11 cellular contexts compared by ENCODE assay signal in genomic region chr5:72246954-72247442, GRCh38.
DNase-seq lines count a peak whose midpoint lies in the region; ATAC-seq and TF ChIP-seq lines count a peak whose summit lies in the region.
"Had no signal": no experiment of that assay in that cellular context is flagged by ENCODE, and none has a peak within 500 bp of the region (broad histone marks: within the 10 kb centered on the region; RNA-seq: fewer than 3 reads in every experiment).

No MANE protein-coding gene starts in this region.

- intact Hi-C loops in IMR-90 (cut with micrococcal nuclease): loop anchor here (5.0 kb wide), 3 partner anchors 60 to 110 kb away; no protein-coding TSS in a partner anchor

- CTCF ChIA-PET in IMR-90 (lab: Yijun Ruan, JAX): interaction anchor here (0.8 kb wide), 1 partner anchor 95 kb away, joined by 3 read pairs; no protein-coding TSS in a partner anchor

- in situ Hi-C loops in IMR-90 (cut with MboI; ENCODE audit: low sequenced_read_pairs): no loop called here

- peak overlapping the region; percentile 79 for H3K4ac ChIP-seq in IMR-90 (ENCODE audit: low read depth, low read length)

- H3K56ac ChIP-seq in IMR-90 (ENCODE audit: extremely low read depth, insufficient read depth, low read length): no peak overlapping the region

- no peak overlapping the region for H3K27ac ChIP-seq in IMR-90 (ENCODE audit: insufficient read depth, low read length)
- H3K27ac ChIP-seq in hepatocyte: peak overlapping the region; percentile 38
- peak overlapping the region; percentile 90 for H3K27ac ChIP-seq in smooth muscle cell (ENCODE audit: low read depth)

- peaks cover 10 to 49% of the 10 kb centered on the region in 2 experiments; a peak in 3 of 4 replicates for H3K79me1 ChIP-seq in IMR-90 (ENCODE audit: low read depth in 1 of 2, low read length in 2 of 2)

- H3K79me2 ChIP-seq in hepatocyte: no peaks in the 10 kb centered on the region
- peaks cover 16% of the 10 kb centered on the region for H3K79me2 ChIP-seq in smooth muscle cell (ENCODE audit: low read depth)

- no peak overlapping the region; the same call in 1 of the 2 replicates for H3K14ac ChIP-seq in IMR-90 (replicated peaks; ENCODE audit: low read depth, low read length)

- H3K9ac ChIP-seq in IMR-90 (ENCODE audit: low read depth, low read length): no peak overlapping the region
- H3K9ac ChIP-seq in smooth muscle cell (ENCODE audit: low read depth): peak overlapping the region; percentile 21

- no CpG with 5 or more reads among the region's 4 CpGs for WGBS in IMR-90 (ENCODE audit: extremely low coverage in 2 of 2, insufficient read length in 1 of 2), 2 experiments
- WGBS in hepatocyte (ENCODE audit: low lambda C conversion rate, missing lambda C conversion rate): 51% methylated on average over 4 of the region's 4 CpGs
- WGBS in smooth muscle cell (ENCODE audit: low lambda C conversion rate): 44% methylated on average over 4 of the region's 4 CpGs

- H3K4me1 ChIP-seq in IMR-90 (ENCODE audit: control insufficient read depth, insufficient read depth, low read length) (peaks cover 16% of the 10 kb centered on the region; the same call in 1 of the 2 replicates), hepatocyte (ENCODE audit: insufficient read depth) (peaks cover 24% of the 10 kb centered on the region), smooth muscle cell (ENCODE audit: low read depth) (peaks cover 74% of the 10 kb centered on the region)

- peaks cover 29% of the 10 kb centered on the region for H3F3A ChIP-seq in smooth muscle cell (ENCODE audit: low read depth)

- DNase-seq in IMR-90 (peak; percentile 69), amniotic epithelial cell (ENCODE audit: low read depth) (peak; percentile 16), hepatocyte (ENCODE audit: low spot score) (no peak), smooth muscle cell (lab: John Stamatoyannopoulos, UW; ENCODE audit: unreplicated experiment) (no peak), DMS79 treated with DMSO at 0.1 percent for 48 hours (lab: John Stamatoyannopoulos, UW) (no peak), COLO668 (lab: John Stamatoyannopoulos, UW; ENCODE audit: unreplicated experiment) (no peak)
- DNase-seq: effector memory CD4-positive, alpha-beta T cell; NCI-H226; T1000 had no signal

- no peak for TF ChIP-seq POLR2A in IMR-90 (IDR thresholded peaks at IDR 0.05; ENCODE audit: low read depth, low read length)

- ATAC-seq in IMR-90 (ENCODE audit: low read depth) (peak; percentile 49), HG02973 (IDR thresholded peaks at IDR 0.05; ENCODE audit: unreplicated experiment) (no peak), GM19328 (IDR thresholded peaks at IDR 0.05; ENCODE audit: unreplicated experiment) (no peak)

- H3K9me2 ChIP-seq in hepatocyte (replicated peaks; ENCODE audit: insufficient read depth): no peaks in the 10 kb centered on the region

- H3K23ac ChIP-seq in IMR-90 (ENCODE audit: low read depth, low read length): peak overlapping the region; percentile 64; the same call in 1 of the 2 replicates

- dilution Hi-C loops in IMR-90 (cut with HindIII; ENCODE audit: low sequenced_read_pairs, unreplicated experiment): no loop called here

- H3K9me1 ChIP-seq in IMR-90 (ENCODE audit: insufficient read depth, low read length): peaks cover 13% of the 10 kb centered on the region

- 0 out of 2 replicates have a peak, but pooled peaks cover 4% of the 10 kb centered on the region for H4K20me1 ChIP-seq in IMR-90 (ENCODE audit: insufficient read depth, low read length)
- H4K20me1 ChIP-seq in hepatocyte (ENCODE audit: insufficient read depth, poor library complexity, severe bottlenecking): no peaks in the 10 kb centered on the region
- H4K20me1 ChIP-seq in smooth muscle cell (ENCODE audit: low read depth): no peaks in the 10 kb centered on the region

- no peak overlapping the region for H2AK9ac ChIP-seq in IMR-90 (replicated peaks; ENCODE audit: low read depth, low read length, poor library complexity)

- H3K9me3 ChIP-seq in IMR-90 (ENCODE audit: control insufficient read depth, insufficient read depth, low read length): no peaks in the 10 kb centered on the region
- H3K9me3 ChIP-seq in hepatocyte (ENCODE audit: low read depth): no peaks in the 10 kb centered on the region
- no peaks in the 10 kb centered on the region for H3K9me3 ChIP-seq in smooth muscle cell (replicated peaks; ENCODE audit: low read depth)

- peak overlapping the region; percentile 54 for H2BK120ac ChIP-seq in IMR-90 (ENCODE audit: low read depth, low read length)

- peak overlapping the region; percentile 69; the same call in 1 of the 2 replicates for H3K18ac ChIP-seq in IMR-90 (ENCODE audit: low read depth, low read length)

- H2AK5ac ChIP-seq in IMR-90 (ENCODE audit: low read depth, low read length): peak overlapping the region; percentile 48; the same call in 1 of the 2 replicates

- peak overlapping the region; percentile 89 for H2BK5ac ChIP-seq in IMR-90 (ENCODE audit: low read depth, low read length, poor library complexity, severe bottlenecking)

- H3K27me3 ChIP-seq in IMR-90 (ENCODE audit: control insufficient read depth, insufficient read depth, low read length) (no peaks in the 10 kb centered on the region), hepatocyte (no peaks in the 10 kb centered on the region), smooth muscle cell (ENCODE audit: low read depth) (no peaks in the 10 kb centered on the region)

- POLR2A ChIA-PET in IMR-90 (lab: Charles Lee; ENCODE audit: unreplicated experiment): interaction anchor here (0.5 kb wide), 1 partner anchor 247 kb away, joined by 3 read pairs; no protein-coding TSS in a partner anchor

- peak overlapping the region; percentile 32; the same call in 1 of the 3 replicates for H2BK15ac ChIP-seq in IMR-90 (ENCODE audit: low read depth, low read length)

- H2AFZ ChIP-seq in IMR-90 (replicated peaks; ENCODE audit: low read length, poor library complexity): no peak overlapping the region
- no peak overlapping the region for H2AFZ ChIP-seq in hepatocyte
- H2AFZ ChIP-seq in smooth muscle cell (ENCODE audit: low read depth): no peak overlapping the region

- no peak overlapping the region; the same call in 1 of the 2 replicates for H4K5ac ChIP-seq in IMR-90 (ENCODE audit: low read depth, low read length)

- H3K4me3 ChIP-seq in IMR-90 (ENCODE audit: insufficient read depth, low read depth, low read length) (no peak overlapping the region), hepatocyte (no peak overlapping the region), smooth muscle cell (no peak overlapping the region)

- peak overlapping the region; percentile 89 for H3K4me2 ChIP-seq in IMR-90 (ENCODE audit: low read depth, low read length)
- H3K4me2 ChIP-seq in hepatocyte: peak overlapping the region; percentile 13
- peak overlapping the region; percentile 80 for H3K4me2 ChIP-seq in smooth muscle cell

- no peak for TF ChIP-seq CTCF in IMR-90 (conservative IDR thresholded peaks at IDR 0.05; ENCODE audit: low read depth, low read length)
- no peak for TF ChIP-seq CTCF in hepatocyte (IDR thresholded peaks at IDR 0.05; ENCODE audit: poor library complexity)
- no peak for TF ChIP-seq CTCF in smooth muscle cell (IDR thresholded peaks at IDR 0.05; ENCODE audit: borderline replicate concordance, insufficient read depth, poor library complexity, severe bottlenecking)

- peak overlapping the region; percentile 44; the same call in 1 of the 2 replicates for H4K91ac ChIP-seq in IMR-90 (ENCODE audit: insufficient read depth, low read depth, low read length)

- H4K8ac ChIP-seq in IMR-90 (ENCODE audit: low read depth in 2 of 2, low read length in 2 of 2): peak overlapping the region in 1 of 2 experiments; percentile 59; a peak in 2 of 4 replicates

- peak overlapping the region; percentile 81 for H2BK20ac ChIP-seq in IMR-90 (ENCODE audit: low read depth, low read length)

- BruUV-seq in IMR-90 (replicated peaks; lab: Mats Ljungman, UMichigan): no TSS peak

- H3K36me3 ChIP-seq in IMR-90 (ENCODE audit: control insufficient read depth, insufficient read depth, low read length) (no peaks in the 10 kb centered on the region), hepatocyte (replicated peaks; ENCODE audit: insufficient read depth, low read depth) (no peaks in the 10 kb centered on the region), smooth muscle cell (ENCODE audit: low read depth) (no peaks in the 10 kb centered on the region)

- no peak for TF ChIP-seq RAD21 in IMR-90 (IDR thresholded peaks at IDR 0.05; ENCODE audit: low read length)

TF ChIP-seq in IMR-90, 13 proteins besides CTCF, POLR2A, EP300 and RAD21:
- TF ChIP-seq RCOR1 (IDR thresholded peaks at IDR 0.05; ENCODE audit: insufficient replicate concordance, low read length) (no peak), MAZ (IDR thresholded peaks at IDR 0.05; ENCODE audit: borderline replicate concordance, low read depth, low read length) (no peak), NFE2L2 (IDR thresholded peaks at IDR 0.05; ENCODE audit: low read depth, low read length) (no peak), USF2 (IDR thresholded peaks at IDR 0.05; ENCODE audit: low read depth, low read length) (no peak), SMC3 (IDR thresholded peaks at IDR 0.05; ENCODE audit: low read depth, low read length) (no peak), MAFK (IDR thresholded peaks at IDR 0.05; ENCODE audit: low read depth, low read length) (no peak), CHD1 (IDR thresholded peaks at IDR 0.05; ENCODE audit: low read depth, low read length) (no peak), FOS (IDR thresholded peaks at IDR 0.05; ENCODE audit: low read depth, low read length) (no peak), ELK1 (IDR thresholded peaks at IDR 0.05; ENCODE audit: borderline replicate concordance, low read depth, low read length) (no peak)

Comparison
In these comparisons a context has a peak if more than half of its experiments do, and no peak if none do; other contexts are left out.
1. DNase-seq: peak in IMR-90 (single experiment) and amniotic epithelial cell (single experiment); none in hepatocyte (single experiment), smooth muscle cell (single experiment), DMS79 treated with DMSO at 0.1 percent for 48 hours (single experiment) and COLO668 (single experiment).
2. H3K4me2 ChIP-seq: peak in every context shown above with its lines; median percentile 89 in IMR-90; 80 in smooth muscle cell; 13 in hepatocyte.